Comparison of ENCODE assay signal across 27 cellular contexts in genomic region chr11:95349345-95349942, GRCh38.
"Had no signal": no experiment of that assay in that cellular context is flagged by ENCODE, and none has a peak within 500 bp of the region (broad histone marks: within the 10 kb centered on the region; RNA-seq: fewer than 3 reads in every experiment).

No MANE protein-coding gene starts in this region.

- H3K36me3 ChIP-seq: stomach, suprapubic skin, thoracic aorta, thyroid gland, tibial artery, tibial nerve, transverse colon, upper lobe of left lung, upper lobe of right lung, uterus, vagina had no signal

- H3K27ac ChIP-seq: stomach, suprapubic skin, testis, thoracic aorta, thyroid gland, tibial artery, tibial nerve, transverse colon, upper lobe of left lung, upper lobe of right lung, uterus, vagina had no signal

- FAIRE-seq: urothelium cell line had no signal

- ATAC-seq: stimulated activated effector memory CD8-positive, alpha-beta T cell treated with anti-CD3 and anti-CD28 coated beads, Interleukin-12 subunit alpha, Interleukin-12 subunit beta, amount 100 ng/mL, for 72 hours; stimulated activated memory B cell treated with anti-CD40 and anti-IgM and Interleukin-4, amounts not matched to agents 10 μg/mL and 1 μg/mL and 100 μg/mL, for 72 hours; stimulated activated naive B cell treated with anti-CD40 and anti-IgM and Interleukin-4, amounts not matched to agents 10 μg/mL and 1 μg/mL and 100 μg/mL, for 72 hours; stimulated activated naive CD8-positive, alpha-beta T cell treated with anti-CD3 and anti-CD28 coated beads, Interleukin-15, amount 100 ng/mL, for 72 hours; stimulated activated naive CD8-positive, alpha-beta T cell treated with anti-CD3 and anti-CD28 coated beads, Interleukin-15, Interleukin-2, amounts not matched to agents 100 U/mL and 50 U/mL, for 24 hours; upper lobe of right lung had no signal

- H3K9me3 ChIP-seq: suprapubic skin, testis, thoracic aorta, thyroid gland, tibial artery, upper lobe of left lung, upper lobe of right lung, vagina had no signal

- H3K27me3 ChIP-seq: stomach, suprapubic skin, testis, thyroid gland, tibial artery, tibial nerve, transverse colon, upper lobe of left lung, upper lobe of right lung, uterus, vagina had no signal

- DNase-seq: stimulated activated CD4-positive, alpha-beta T cell treated with anti-CD3 and anti-CD28 coated beads, Interleukin-2, amount 100 ng/mL, for 48 hours; stimulated activated CD4-positive, alpha-beta T cell treated with anti-CD3 and anti-CD28 coated beads, Interleukin-4, amount 100 ng/mL, for 1 hour; stimulated activated CD4-positive, alpha-beta T cell treated with anti-CD3 and anti-CD28 coated beads, Interleukin-4, amount 100 ng/mL, for 24 hours; stimulated activated CD4-positive, alpha-beta T cell treated with anti-CD3 and anti-CD28 coated beads, Interleukin-4, amount 100 ng/mL, for 4 hours; stimulated activated CD8-positive, alpha-beta memory T cell treated with anti-CD3 and anti-CD28 coated beads, Interleukin-4, amount 100 ng/mL, for 48 hours; stimulated activated naive B cell treated with anti-CD40 and anti-IgM and Interleukin-4, amounts not matched to agents 10 μg/mL and 1 μg/mL and 100 μg/mL, for 72 hours; stimulated activated naive CD4-positive, alpha-beta T cell; stimulated activated naive CD4-positive, alpha-beta T cell treated with Interleukin-2 at 50 U/mL for 16 hours; stimulated activated naive CD8-positive, alpha-beta T cell treated with anti-CD3 and anti-CD28 coated beads, Interleukin-15, amount 100 ng/mL, for 72 hours; stimulated activated naive CD8-positive, alpha-beta T cell treated with anti-CD3 and anti-CD28 coated beads, Interleukin-15, Interleukin-2, amounts not matched to agents 100 U/mL and 50 U/mL, for 24 hours; stomach; substantia nigra; testis; thyroid gland; tibial artery; transverse colon; trophoblast cell; upper lobe of left lung; upper lobe of right lung; uterus had no signal

- H3K4me3 ChIP-seq: stomach, suprapubic skin, testis, thoracic aorta, thyroid gland, tibial artery, tibial nerve, transverse colon, upper lobe of left lung, upper lobe of right lung, uterus, vagina had no signal

- H3K4me1 ChIP-seq: stomach, testis, thyroid gland, transverse colon, upper lobe of left lung, upper lobe of right lung, uterus, vagina had no signal
